Comparison of ENCODE assay signal across 25 cellular contexts in genomic region chr20:10367921-10368701, GRCh38.
"Had no signal": no experiment of that assay in that cellular context is flagged by ENCODE, and none has a peak within 500 bp of the region (broad histone marks: within the 10 kb centered on the region; RNA-seq: fewer than 3 reads in every experiment).

No MANE protein-coding gene starts in this region.

- H3K9me3 Mint-ChIP-seq: natural killer cell; stimulated activated effector memory CD8-positive, alpha-beta T cell treated with anti-CD3 and anti-CD28 coated beads, Interleukin-12 subunit alpha, Interleukin-12 subunit beta, amount 100 ng/mL, for 72 hours had no signal

- ATAC-seq: left ventricle myocardium superior; lower lobe of right lung; natural killer cell; pancreas; right cardiac atrium; stimulated activated effector memory CD8-positive, alpha-beta T cell treated with anti-CD3 and anti-CD28 coated beads, Interleukin-12 subunit alpha, Interleukin-12 subunit beta, amount 100 ng/mL, for 72 hours; upper lobe of right lung had no signal

- H3K27ac Mint-ChIP-seq: naive B cell; natural killer cell; stimulated activated effector memory CD8-positive, alpha-beta T cell treated with anti-CD3 and anti-CD28 coated beads, Interleukin-12 subunit alpha, Interleukin-12 subunit beta, amount 100 ng/mL, for 72 hours; stimulated activated naive CD8-positive, alpha-beta T cell treated with anti-CD3 and anti-CD28 coated beads, Interleukin-15, Interleukin-2, amounts not matched to agents 100 ng/mL and 50 ng/mL, for 24 hours had no signal

- H3K4me3 ChIP-seq: lower lobe of right lung, pancreas, prostate gland, sigmoid colon, spleen, suprapubic skin, thoracic aorta, tibial artery, upper lobe of right lung had no signal

- H3K4me3 Mint-ChIP-seq: naive B cell; natural killer cell; stimulated activated effector memory CD8-positive, alpha-beta T cell treated with anti-CD3 and anti-CD28 coated beads, Interleukin-12 subunit alpha, Interleukin-12 subunit beta, amount 100 ng/mL, for 72 hours; stimulated activated naive CD8-positive, alpha-beta T cell treated with anti-CD3 and anti-CD28 coated beads, Interleukin-15, Interleukin-2, amounts not matched to agents 100 ng/mL and 50 ng/mL, for 24 hours had no signal

- H3K27ac ChIP-seq: lower lobe of right lung, pancreas, prostate gland, sigmoid colon, spleen, suprapubic skin, tibial artery, upper lobe of right lung had no signal

- FAIRE-seq: pancreas, small intestine, urothelium cell line had no signal

- DNase-seq: islet precursor cell; left ventricle myocardium superior; lower lobe of right lung; mammary epithelial cell; mesenchymal stem cell; naive B cell; natural killer cell; pancreas; posterior cingulate gyrus; retina; right cardiac atrium; sigmoid colon; small intestine; spleen; stimulated activated CD4-positive, alpha-beta T cell treated with anti-CD3 and anti-CD28 coated beads, Interleukin-4, amount 100 ng/mL, for 24 hours; stimulated activated naive CD4-positive, alpha-beta T cell; tibial artery; trophoblast cell; upper lobe of right lung had no signal

- H3K36me3 ChIP-seq: lower lobe of right lung, pancreas, prostate gland, sigmoid colon, spleen, suprapubic skin, thoracic aorta, tibial artery, upper lobe of right lung had no signal

- H3K27me3 ChIP-seq: pancreas, sigmoid colon, spleen, suprapubic skin, tibial artery, upper lobe of right lung had no signal

- H3K9me3 ChIP-seq: lower lobe of right lung, pancreas, prostate gland, sigmoid colon, spleen, suprapubic skin, thoracic aorta, tibial artery, upper lobe of right lung had no signal

- H3K36me3 Mint-ChIP-seq: natural killer cell; stimulated activated effector memory CD8-positive, alpha-beta T cell treated with anti-CD3 and anti-CD28 coated beads, Interleukin-12 subunit alpha, Interleukin-12 subunit beta, amount 100 ng/mL, for 72 hours had no signal

- H3K4me1 ChIP-seq: prostate gland, sigmoid colon, spleen, suprapubic skin, upper lobe of right lung had no signal

- H3K4me1 Mint-ChIP-seq: naive B cell; natural killer cell; stimulated activated effector memory CD8-positive, alpha-beta T cell treated with anti-CD3 and anti-CD28 coated beads, Interleukin-12 subunit alpha, Interleukin-12 subunit beta, amount 100 ng/mL, for 72 hours had no signal
